ENCODE assay signal across 19 cellular contexts in genomic region chr6:40346241-40346640, GRCh38.
DNase-seq lines count a peak whose midpoint lies in the region; ATAC-seq and TF ChIP-seq lines count a peak whose summit lies in the region.
"Had no signal": no experiment of that assay in that cellular context is flagged by ENCODE, and none has a peak within 500 bp of the region (broad histone marks: within the 10 kb centered on the region; RNA-seq: fewer than 3 reads in every experiment).

No MANE protein-coding gene starts in this region.

- in situ Hi-C loops in HAP-1 (cut with MboI; ENCODE audit: low sequenced_read_pairs) = no loop called here

- H3K27ac ChIP-seq in esophagus muscularis mucosa (replicated peaks in 1 of 4) = no peak overlapping the region
- peak overlapping the region; percentile 64 for H3K27ac ChIP-seq in psoas muscle
- H3K27ac ChIP-seq: RWPE1 had no signal

- intact Hi-C loops in esophagus muscularis mucosa (cut with DNase I) = no loop called here
- intact Hi-C loops in psoas muscle (cut with DNase I) = loop anchor here (5.0 kb wide), 2 partner anchors 41 to 51 kb away; no protein-coding TSS in a partner anchor
- intact Hi-C loops in mucosa of descending colon (cut with DNase I, micrococcal nuclease) = no loop called here

- peaks cover 39% of the 10 kb centered on the region for H3K4me1 Mint-ChIP-seq in type B pancreatic cell (ENCODE audit: unreplicated experiment)
- H3K4me1 Mint-ChIP-seq: CD14-positive monocyte had no signal

- no peak overlapping the region for H3K4me3 ChIP-seq in esophagus muscularis mucosa
- H3K4me3 ChIP-seq in psoas muscle = no peak overlapping the region
- H3K4me3 ChIP-seq in HAP-1 = no peak overlapping the region
- H3K4me3 ChIP-seq in mucosa of descending colon = no peak overlapping the region

- WGBS in esophagus muscularis mucosa = 92% methylated on average over 6 of the region's 6 CpGs
- WGBS in psoas muscle, 3 donors = 41 to 66% (median 45%) methylated on average over 6 of the region's 6 CpGs

- no peak for TF ChIP-seq POLR2A in esophagus muscularis mucosa (IDR thresholded peaks at IDR 0.05; ENCODE audit: low read depth)

- H3K4me3 Mint-ChIP-seq in type B pancreatic cell = no peak overlapping the region
- H3K4me3 Mint-ChIP-seq: CD14-positive monocyte had no signal

- H3K36me3 ChIP-seq in esophagus muscularis mucosa (no peaks in the 10 kb centered on the region), psoas muscle (ENCODE audit: insufficient read depth in 1 of 2, low read depth in 1 of 2) (no peaks in the 10 kb centered on the region), HAP-1 (replicated peaks) (no peaks in the 10 kb centered on the region), mucosa of descending colon (ENCODE audit: low read depth) (no peaks in the 10 kb centered on the region)

- peak; percentile 5 for DNase-seq in activated CD8-positive, alpha-beta memory T cell treated with anti-CD3 and anti-CD28 coated beads for 24 hours
- DNase-seq in activated CD8-positive, alpha-beta memory T cell treated with anti-CD3 and anti-CD28 coated beads, Interleukin-2, amount 50 U/mL, for 48 hours = no peak
- peak; percentile 45 for DNase-seq in esophagus muscularis mucosa (ENCODE audit: extremely low spot score)
- no peak for DNase-seq in psoas muscle
- DNase-seq in type B pancreatic cell (ENCODE audit: extremely low spot score, unreplicated experiment) = peak; percentile 22
- DNase-seq in HAP-1 (ENCODE audit: low spot score in 2 of 2) = no peak
- DNase-seq in mucosa of descending colon = no peak
- DNase-seq: 8988T, DMS79 treated with DMSO at 0.1 percent for 48 hours, H9, NCI-H1092 treated with DMSO at 0.1 percent for 48 hours, NCI-H146, NCI-H2029 treated with DMSO at 0.1 percent for 48 hours, NCI-H2171, NCI-H526, PC-3 had no signal

- H3K36me3 Mint-ChIP-seq in type B pancreatic cell = no peaks in the 10 kb centered on the region
- H3K36me3 Mint-ChIP-seq: CD14-positive monocyte had no signal

- ATAC-seq in psoas muscle (peak in 3 of 4 donors; percentile 6 to 51 (median 17)), HG02870 (IDR thresholded peaks at IDR 0.05; ENCODE audit: unreplicated experiment) (no peak), mucosa of descending colon (no peak)
- ATAC-seq: PC-3 had no signal

- H3K27me3 Mint-ChIP-seq in type B pancreatic cell = peaks cover 5% of the 10 kb centered on the region

- no peak for TF ChIP-seq EP300 in esophagus muscularis mucosa (IDR thresholded peaks at IDR 0.05)

- no peak for TF ChIP-seq CTCF in esophagus muscularis mucosa (IDR thresholded peaks at IDR 0.05)
- TF ChIP-seq CTCF in psoas muscle (IDR thresholded peaks at IDR 0.05) = no peak
- TF ChIP-seq CTCF in type B pancreatic cell (conservative IDR thresholded peaks at IDR 0.05) = no peak
- no peak for TF ChIP-seq CTCF in mucosa of descending colon (IDR thresholded peaks at IDR 0.05)

- peaks cover 0 to 34% (median 4%) of the 10 kb centered on the region in 4 donors for H3K4me1 ChIP-seq in esophagus muscularis mucosa
- H3K4me1 ChIP-seq in psoas muscle = peaks cover 16% of the 10 kb centered on the region
- H3K4me1 ChIP-seq in HAP-1 = no peaks in the 10 kb centered on the region
- H3K4me1 ChIP-seq in mucosa of descending colon (ENCODE audit: low read depth) = no peaks in the 10 kb centered on the region

- peaks cover 0 to 14% (median 0%) of the 10 kb centered on the region in 4 donors for H3K27me3 ChIP-seq in esophagus muscularis mucosa
- H3K27me3 ChIP-seq in psoas muscle (ENCODE audit: insufficient read depth in 3 of 3, low read length in 2 of 3) = no peaks in the 10 kb centered on the region
- H3K27me3 ChIP-seq in HAP-1 (ENCODE audit: low read depth) = no peaks in the 10 kb centered on the region

- no peak overlapping the region for H3K27ac Mint-ChIP-seq in type B pancreatic cell
- H3K27ac Mint-ChIP-seq: CD14-positive monocyte had no signal

- H3K9me3 ChIP-seq in esophagus muscularis mucosa (no peaks in the 10 kb centered on the region), psoas muscle (no peaks in the 10 kb centered on the region), HAP-1 (no peaks in the 10 kb centered on the region), mucosa of descending colon (no peaks in the 10 kb centered on the region)

- no peaks in the 10 kb centered on the region for H3K9me3 Mint-ChIP-seq in type B pancreatic cell
- H3K9me3 Mint-ChIP-seq: CD14-positive monocyte, H9 had no signal

Comparison
In these comparisons a context has a peak if more than half of its experiments do, and no peak if none do; other contexts are left out.
1. DNase-seq: peak in activated CD8-positive, alpha-beta memory T cell treated with anti-CD3 and anti-CD28 coated beads for 24 hours (single experiment), esophagus muscularis mucosa (single experiment) and type B pancreatic cell (single experiment); none in activated CD8-positive, alpha-beta memory T cell treated with anti-CD3 and anti-CD28 coated beads, Interleukin-2, amount 50 U/mL, for 48 hours (single experiment), psoas muscle (0 of 2), HAP-1 (0 of 2) and mucosa of descending colon (0 of 3).
2. ATAC-seq: peak in psoas muscle (3 of 4); none in HG02870 (single experiment) and mucosa of descending colon (single experiment).
3. intact Hi-C loops: an anchor here in psoas muscle (5.0 kb wide); none called in esophagus muscularis mucosa and mucosa of descending colon.